20 cellular contexts compared by ENCODE assay signal in genomic region chr17:67765623-67766022, GRCh38.
"Had no signal": no experiment of that assay in that cellular context is flagged by ENCODE, and none has a peak within 500 bp of the region (broad histone marks: within the 10 kb centered on the region; RNA-seq: fewer than 3 reads in every experiment).

No MANE protein-coding gene starts in this region.

- H3K4me3 ChIP-seq: esophagus squamous epithelium, gastrocnemius medialis, left lung, lung, thoracic aorta, vagina had no signal

- H3K27me3 ChIP-seq: esophagus squamous epithelium, gastrocnemius medialis, left lung, vagina had no signal

- FAIRE-seq: bronchial epithelial cell had no signal

- ATAC-seq: gastrocnemius medialis; left lung; naive thymus-derived CD4-positive, alpha-beta T cell had no signal

- H3K9me3 ChIP-seq: esophagus squamous epithelium, gastrocnemius medialis, left lung, thoracic aorta, vagina had no signal

- DNase-seq: activated CD8-positive, alpha-beta memory T cell treated with anti-CD3 and anti-CD28 coated beads for 24 hours; activated CD8-positive, alpha-beta memory T cell treated with anti-CD3 and anti-CD28 coated beads, Interleukin-2, amount 50 U/mL, for 4 hours; activated naive CD4-positive, alpha-beta T cell treated with anti-CD3 and anti-CD28 coated beads for 36 hours; activated naive CD8-positive, alpha-beta T cell treated with anti-CD3 and anti-CD28 coated beads, Interleukin-2, amount 10 ng/mL, durations not matched to agents 7 days and 5 days; activated T-cell treated with anti-CD3 and anti-CD28 coated beads, Interleukin-2, amount 50 U/mL, for 24 hours; amniotic stem cell; cortex of kidney; endodermal cell; esophagus squamous epithelium; gastrocnemius medialis; left lung; naive thymus-derived CD4-positive, alpha-beta T cell; retina; stimulated activated CD4-positive, alpha-beta T cell treated with anti-CD3 and anti-CD28 coated beads, Interleukin-4, amount 100 ng/mL, for 24 hours; stimulated activated naive CD4-positive, alpha-beta T cell treated with Interleukin-2 at 50 U/mL for 16 hours; T-helper 9 cell had no signal

- H3K36me3 ChIP-seq: esophagus squamous epithelium, gastrocnemius medialis, left lung, thoracic aorta, vagina had no signal

- H3K27ac ChIP-seq: esophagus squamous epithelium, gastrocnemius medialis, left lung, thoracic aorta, vagina had no signal

- H3K4me1 ChIP-seq: esophagus squamous epithelium, gastrocnemius medialis, left lung, vagina had no signal
